In the genomic region with DNA sequence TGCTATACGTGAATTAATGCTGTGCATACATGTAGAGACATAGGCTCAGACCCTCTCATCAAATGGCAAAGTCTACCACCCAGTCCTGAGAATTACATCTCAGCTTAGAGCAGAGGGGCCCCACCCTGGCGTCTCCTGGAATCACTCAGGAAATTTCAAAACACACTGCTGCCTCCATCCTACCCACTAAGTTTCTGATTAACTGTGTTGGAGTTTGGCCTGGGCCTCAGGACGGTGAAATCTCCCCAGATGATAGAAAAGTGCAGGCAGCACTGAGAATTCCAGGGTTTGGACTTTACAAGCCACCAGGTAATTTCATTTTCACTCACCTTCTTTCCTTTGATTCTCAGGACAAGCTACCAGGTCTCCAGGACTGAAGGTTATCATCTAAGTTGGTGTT, we compare ENCODE assay signal across 14 cellular contexts. TPM values are rescaled to one million over a fixed set of nuclear protein-coding genes. Genes with fewer than 3 reads are reported as not detected.
"Had no signal": no experiment of that assay in that cellular context is flagged by ENCODE, and none has a peak within 500 bp of the region (broad histone marks: within the 10 kb centered on the region; RNA-seq: fewer than 3 reads in every experiment).

No MANE protein-coding gene starts in this region.

- H3K4me1 ChIP-seq: colonic mucosa, pancreas, tibial artery, uterus had no signal

- H3K27me3 ChIP-seq: colonic mucosa, heart right ventricle, neural progenitor cell, pancreas, tibial artery, uterus had no signal

- H3K36me3 ChIP-seq: colonic mucosa, heart right ventricle, neural progenitor cell, pancreas, tibial artery, uterus had no signal

- H3K27ac ChIP-seq: colonic mucosa, heart right ventricle, neural progenitor cell, pancreas, tibial artery, uterus had no signal

- H3K4me3 Mint-ChIP-seq: neural progenitor cell had no signal

- ATAC-seq: heart right ventricle, left ventricle myocardium superior, pancreas had no signal

- DNase-seq: colonic mucosa; effector CD8-positive, alpha-beta T cell; heart right ventricle; kidney; left ventricle myocardium superior; mesendoderm; pancreas; stimulated activated CD4-positive, alpha-beta T cell treated with anti-CD3 and anti-CD28 coated beads, Interleukin-4, amount 100 ng/mL, for 4 hours; T-helper 2 cell; tibial artery; uterus had no signal

- H3K36me3 Mint-ChIP-seq: neural progenitor cell had no signal

- H3K4me3 ChIP-seq: colonic mucosa, heart right ventricle, neural progenitor cell, pancreas, tibial artery, uterus had no signal

- H3K27ac Mint-ChIP-seq: activated T-helper 2 cell treated with anti-CD3 and anti-CD28 coated beads, Interferon-gamma antibody, Interleukin-2, Interleukin-4, amounts not matched to agents 10 μg/mL and 5 μg/mL and 100 μg/mL, durations not matched to agents 14 hours and 24 hours and 36 hours; neural progenitor cell had no signal

- H3K9me3 ChIP-seq: colonic mucosa, heart right ventricle, pancreas, tibial artery, uterus had no signal

RNA-seq across cellular contexts. Expression of gene FAM9C, which starts 3.3 kb away (rescaled TPM):
- total RNA-seq: activated T-helper 2 cell treated with anti-CD3 and anti-CD28 coated beads, Interferon-gamma antibody, Interleukin-2, Interleukin-4, amounts not matched to agents 10 μg/mL and 5 μg/mL and 100 μg/mL, durations not matched to agents 14 hours and 24 hours and 36 hours; cardiac septum; colonic mucosa; kidney; pancreas had no signal
